In genomic region chr13:24228852-24229458, GRCh38 we compare ENCODE assay signal across 8 cellular contexts.
DNase-seq lines count a peak whose midpoint lies in the region; ATAC-seq and TF ChIP-seq lines count a peak whose summit lies in the region.

No MANE protein-coding gene starts in this region.

- peaks cover 7 to 28% (median 13%) of the 10 kb centered on the region in 4 donors for H3K4me1 Mint-ChIP-seq in CD4-positive, alpha-beta memory T cell
- peaks cover 48% of the 10 kb centered on the region for H3K4me1 Mint-ChIP-seq in activated T-cell treated with anti-CD3 and anti-CD28 coated beads, Interleukin-2, amount 50 U/mL, for 72 hours (ENCODE audit: low read depth)
- peaks cover 3% of the 10 kb centered on the region for H3K4me1 Mint-ChIP-seq in glutamatergic neuron (ENCODE audit: low read depth, unreplicated experiment)

- CTCF ChIA-PET in CD4-positive, alpha-beta memory T cell (lab: Charles Lee; ENCODE audit: partially characterized antibody): interaction anchor here (0.7 to 4.9 kb wide), 46 partner anchors 12 to 763 kb away, joined by 3 to 47 read pairs (median 4); partner anchors contain the start of gene SPATA13

- H3K9me3 Mint-ChIP-seq in CD4-positive, alpha-beta memory T cell: no peaks in the 10 kb centered on the region
- H3K9me3 Mint-ChIP-seq in activated T-cell treated with anti-CD3 and anti-CD28 coated beads, Interleukin-2, amount 50 U/mL, for 72 hours: no peaks in the 10 kb centered on the region
- H3K9me3 Mint-ChIP-seq in glutamatergic neuron (ENCODE audit: unreplicated experiment): no peaks in the 10 kb centered on the region

- peak; percentile 67 for TF ChIP-seq CTCF in GM20000 (IDR thresholded peaks at IDR 0.05; ENCODE audit: extremely low read depth, missing control alignments)
- peak; percentile 83 for TF ChIP-seq CTCF in glutamatergic neuron (IDR thresholded peaks at IDR 0.05; ENCODE audit: partially characterized antibody, unreplicated experiment)

- no peaks in the 10 kb centered on the region for H3K27me3 ChIP-seq in CD4-positive, alpha-beta memory T cell (ENCODE audit: insufficient read depth, low read length)

- peak; percentile 35 to 54 (median 44) for DNase-seq in CD4-positive, alpha-beta memory T cell
- DNase-seq in GM20000 (ENCODE audit: low spot score): peak; percentile 46
- DNase-seq in NCI-H69 (lab: John Stamatoyannopoulos, UW): peak; percentile 54
- peak; percentile 41 to 44 for DNase-seq in activated T-cell treated with anti-CD3 and anti-CD28 coated beads, Interleukin-2, amount 50 U/mL, for 72 hours
- DNase-seq in glutamatergic neuron: no peak
- no peak for DNase-seq in sciatic nerve (ENCODE audit: low spot score)
- no peak for DNase-seq in GOT3 (lab: John Stamatoyannopoulos, UW)
- DNase-seq in stimulated activated CD4-positive, alpha-beta T cell treated with anti-CD3 and anti-CD28 coated beads, Interleukin-12 subunit alpha, Interleukin-12 subunit beta, amount 100 ng/mL, for 4 hours: no peak

- H3K4me3 Mint-ChIP-seq in CD4-positive, alpha-beta memory T cell: no peak overlapping the region
- no peak overlapping the region for H3K4me3 Mint-ChIP-seq in activated T-cell treated with anti-CD3 and anti-CD28 coated beads, Interleukin-2, amount 50 U/mL, for 72 hours
- no peak overlapping the region for H3K4me3 Mint-ChIP-seq in glutamatergic neuron (ENCODE audit: unreplicated experiment)

- POLR2A ChIA-PET in CD4-positive, alpha-beta memory T cell (lab: Charles Lee; ENCODE audit: partially characterized antibody): interaction anchor here (0.8 to 2.2 kb wide), 7 partner anchors 23 to 46 kb away, joined by 3 to 8 read pairs (median 7); no protein-coding TSS in a partner anchor

- no peak overlapping the region for H3K4me3 ChIP-seq in CD4-positive, alpha-beta memory T cell (ENCODE audit: low read length in 2 of 2)

- H3K27ac ChIP-seq in CD4-positive, alpha-beta memory T cell (ENCODE audit: low read depth, low read length): no peak overlapping the region

- no peaks in the 10 kb centered on the region for H3K36me3 ChIP-seq in CD4-positive, alpha-beta memory T cell (ENCODE audit: insufficient read depth, low read length)

- ATAC-seq in activated T-cell treated with anti-CD3 and anti-CD28 coated beads, Interleukin-2, amount 50 U/mL, for 72 hours (replicated peaks in 1 of 2): peak; percentile 56 to 58
- ATAC-seq in sciatic nerve: peak; percentile 57

- no peak overlapping the region for H3K27ac Mint-ChIP-seq in CD4-positive, alpha-beta memory T cell
- no peak overlapping the region for H3K27ac Mint-ChIP-seq in activated T-cell treated with anti-CD3 and anti-CD28 coated beads, Interleukin-2, amount 50 U/mL, for 72 hours
- no peak overlapping the region for H3K27ac Mint-ChIP-seq in glutamatergic neuron (ENCODE audit: unreplicated experiment)

- intact Hi-C loops in CD4-positive, alpha-beta memory T cell (cut with micrococcal nuclease): loop anchor here (1.0 to 10.0 kb wide), 4 partner anchors 22 to 824 kb away; no protein-coding TSS in a partner anchor
- intact Hi-C loops in sciatic nerve (cut with DNase I): no loop called here

- no peaks in the 10 kb centered on the region for H3K27me3 Mint-ChIP-seq in CD4-positive, alpha-beta memory T cell
- H3K27me3 Mint-ChIP-seq in activated T-cell treated with anti-CD3 and anti-CD28 coated beads, Interleukin-2, amount 50 U/mL, for 72 hours (ENCODE audit: low read depth): no peaks in the 10 kb centered on the region
- no peaks in the 10 kb centered on the region for H3K27me3 Mint-ChIP-seq in glutamatergic neuron (ENCODE audit: unreplicated experiment)

- H3K36me3 Mint-ChIP-seq in CD4-positive, alpha-beta memory T cell: no peaks in the 10 kb centered on the region
- no peaks in the 10 kb centered on the region for H3K36me3 Mint-ChIP-seq in activated T-cell treated with anti-CD3 and anti-CD28 coated beads, Interleukin-2, amount 50 U/mL, for 72 hours (ENCODE audit: insufficient read depth in 2 of 2)
- no peaks in the 10 kb centered on the region for H3K36me3 Mint-ChIP-seq in glutamatergic neuron (ENCODE audit: unreplicated experiment)

- no peaks in the 10 kb centered on the region for H3K9me3 ChIP-seq in CD4-positive, alpha-beta memory T cell (ENCODE audit: control insufficient read depth in 1 of 2, low read length in 2 of 2)

- H3K4me1 ChIP-seq in CD4-positive, alpha-beta memory T cell (ENCODE audit: insufficient read depth, low read length): peaks cover 11% of the 10 kb centered on the region

Comparison
In these comparisons a context has a peak if more than half of its experiments do, and no peak if none do; other contexts are left out.
1. DNase-seq: peak in CD4-positive, alpha-beta memory T cell (5 of 5), GM20000 (single experiment), NCI-H69 (single experiment) and activated T-cell treated with anti-CD3 and anti-CD28 coated beads, Interleukin-2, amount 50 U/mL, for 72 hours (2 of 2); none in glutamatergic neuron (single experiment), sciatic nerve (single experiment), GOT3 (single experiment) and stimulated activated CD4-positive, alpha-beta T cell treated with anti-CD3 and anti-CD28 coated beads, Interleukin-12 subunit alpha, Interleukin-12 subunit beta, amount 100 ng/mL, for 4 hours (single experiment).